In genomic region chr21:38295997-38296764, GRCh38 we compare ENCODE assay signal across 11 cellular contexts. TPM values are rescaled to one million over a fixed set of nuclear protein-coding genes. Genes with fewer than 3 reads are reported as not detected.
DNase-seq lines count a peak whose midpoint lies in the region; ATAC-seq and FAIRE-seq lines count a peak whose summit lies in the region.
"Had no signal": no experiment of that assay in that cellular context is flagged by ENCODE, and none has a peak within 500 bp of the region (broad histone marks: within the 10 kb centered on the region; RNA-seq: fewer than 3 reads in every experiment).

No MANE protein-coding gene starts in this region.

- no peak for DNase-seq in activated CD4-positive, alpha-beta T cell treated with anti-CD3 and anti-CD28 coated beads for 36 hours
- DNase-seq in activated CD4-positive, alpha-beta T cell treated with anti-CD3 and anti-CD28 coated beads for 4 hours, result no peak
- DNase-seq in amniotic epithelial cell (ENCODE audit: low read depth) (peak; percentile 63), kidney tubule cell (ENCODE audit: low spot score) (peak; percentile 28), small intestine (peak; percentile 1)
- no peak for DNase-seq in T-helper 2 cell treated with Interferon-gamma antibody and Interleukin-4, amounts not matched to agents 5 μg/mL and 100 μg/mL, for 36 hours (ENCODE audit: low spot score)
- DNase-seq: NCI-H2029 had no signal

- WGBS in small intestine, 3 donors, result 28 to 31% (median 31%) methylated on average over 8 of the region's 8 CpGs

- H3K4me3 Mint-ChIP-seq in activated CD4-positive, alpha-beta T cell treated with anti-CD3 and anti-CD28 coated beads for 36 hours, result no peak overlapping the region
- no peak overlapping the region for H3K4me3 Mint-ChIP-seq in T-helper 2 cell treated with Interferon-gamma antibody and Interleukin-4, amounts not matched to agents 5 μg/mL and 100 μg/mL, for 36 hours

- no peaks in the 10 kb centered on the region for H3K9me3 ChIP-seq in small intestine (ENCODE audit: control insufficient read depth, low read depth)
- H3K9me3 ChIP-seq: thoracic aorta had no signal

- peaks cover 3% of the 10 kb centered on the region for H3K27me3 Mint-ChIP-seq in activated CD4-positive, alpha-beta T cell treated with anti-CD3 and anti-CD28 coated beads for 36 hours
- peaks cover 8% of the 10 kb centered on the region for H3K27me3 Mint-ChIP-seq in T-helper 2 cell treated with Interferon-gamma antibody and Interleukin-4, amounts not matched to agents 5 μg/mL and 100 μg/mL, for 36 hours (ENCODE audit: low read depth)

- H3K27ac Mint-ChIP-seq in activated CD4-positive, alpha-beta T cell treated with anti-CD3 and anti-CD28 coated beads for 36 hours, result peak overlapping the region; percentile 68
- no peak overlapping the region for H3K27ac Mint-ChIP-seq in T-helper 2 cell treated with Interferon-gamma antibody and Interleukin-4, amounts not matched to agents 5 μg/mL and 100 μg/mL, for 36 hours

- FAIRE-seq in small intestine (lab: Jason Lieb, UNC), result no peak
- FAIRE-seq: GM19239 had no signal

- H3K4me3 ChIP-seq in small intestine (ENCODE audit: low read depth in 1 of 2, low read length in 2 of 2), result no peak overlapping the region
- H3K4me3 ChIP-seq: thoracic aorta had no signal

- no peaks in the 10 kb centered on the region for H3K36me3 ChIP-seq in small intestine (ENCODE audit: control insufficient read depth in 2 of 2, insufficient read depth in 2 of 2, low read length in 2 of 2)
- H3K36me3 ChIP-seq: thoracic aorta had no signal

- no peaks in the 10 kb centered on the region for H3K27me3 ChIP-seq in small intestine (ENCODE audit: control insufficient read depth in 2 of 2, insufficient read depth in 2 of 2, low read length in 2 of 2)

- no peaks in the 10 kb centered on the region for H3K9me3 Mint-ChIP-seq in activated CD4-positive, alpha-beta T cell treated with anti-CD3 and anti-CD28 coated beads for 36 hours (ENCODE audit: low read depth)
- H3K9me3 Mint-ChIP-seq in T-helper 2 cell treated with Interferon-gamma antibody and Interleukin-4, amounts not matched to agents 5 μg/mL and 100 μg/mL, for 36 hours, result no peaks in the 10 kb centered on the region

- no peaks in the 10 kb centered on the region for H3K4me1 ChIP-seq in small intestine (ENCODE audit: control insufficient read depth in 2 of 2, insufficient read depth in 1 of 2, low read depth in 1 of 2, low read length in 1 of 2)

- POLR2A ChIA-PET in activated CD4-positive, alpha-beta T cell treated with anti-CD3 and anti-CD28 coated beads for 36 hours (lab: Charles Lee), result no interaction called here

- H3K36me3 Mint-ChIP-seq in activated CD4-positive, alpha-beta T cell treated with anti-CD3 and anti-CD28 coated beads for 36 hours (ENCODE audit: low read depth), result no peaks in the 10 kb centered on the region
- H3K36me3 Mint-ChIP-seq in T-helper 2 cell treated with Interferon-gamma antibody and Interleukin-4, amounts not matched to agents 5 μg/mL and 100 μg/mL, for 36 hours (ENCODE audit: low read depth), result no peaks in the 10 kb centered on the region

- CTCF ChIA-PET in activated CD4-positive, alpha-beta T cell treated with anti-CD3 and anti-CD28 coated beads for 36 hours (lab: Charles Lee), result interaction anchor here (0.7 to 1.4 kb wide), 2 partner anchors 56 to 137 kb away, joined by 4 read pairs; no protein-coding TSS in a partner anchor

- no peak for ATAC-seq in activated CD4-positive, alpha-beta T cell treated with anti-CD3 and anti-CD28 coated beads for 36 hours
- no peak for ATAC-seq in HG02870 (IDR thresholded peaks at IDR 0.05; ENCODE audit: unreplicated experiment)
- ATAC-seq in HG02798 (IDR thresholded peaks at IDR 0.05; ENCODE audit: poor library complexity, unreplicated experiment), result no peak

- intact Hi-C loops in activated CD4-positive, alpha-beta T cell treated with anti-CD3 and anti-CD28 coated beads for 36 hours (cut with DNase I, micrococcal nuclease), result no loop called here

- H3K4me1 Mint-ChIP-seq in activated CD4-positive, alpha-beta T cell treated with anti-CD3 and anti-CD28 coated beads for 36 hours, result peaks cover 43% of the 10 kb centered on the region
- H3K4me1 Mint-ChIP-seq in T-helper 2 cell treated with Interferon-gamma antibody and Interleukin-4, amounts not matched to agents 5 μg/mL and 100 μg/mL, for 36 hours (ENCODE audit: low read depth), result peaks cover 15% of the 10 kb centered on the region

- H3K27ac ChIP-seq in small intestine (ENCODE audit: low read depth in 1 of 2, low read length in 1 of 2), result peak overlapping the region in 1 of 2 donors; percentile 3

RNA-seq across cellular contexts. Expression of gene KCNJ15, which starts 39.4 kb away (rescaled TPM):
- total RNA-seq in activated CD4-positive, alpha-beta T cell treated with anti-CD3 and anti-CD28 coated beads for 36 hours, result under 1 TPM; 0.12 to 0.14 TPM
- 1 to 10 TPM in 1 of 3 donors, under 1 TPM in 2; 0.12 to 1.1 (median 0.22) TPM for polyA plus RNA-seq in small intestine

Comparison
In these comparisons a context has a peak if more than half of its experiments do, and no peak if none do; other contexts are left out.
1. DNase-seq: peak in amniotic epithelial cell (single experiment), kidney tubule cell (single experiment) and small intestine (single experiment); none in activated CD4-positive, alpha-beta T cell treated with anti-CD3 and anti-CD28 coated beads for 36 hours (single experiment), activated CD4-positive, alpha-beta T cell treated with anti-CD3 and anti-CD28 coated beads for 4 hours (0 of 2) and T-helper 2 cell treated with Interferon-gamma antibody and Interleukin-4, amounts not matched to agents 5 μg/mL and 100 μg/mL, for 36 hours (single experiment).